Comparison of ENCODE assay signal across 1 cellular context in the genomic region with DNA sequence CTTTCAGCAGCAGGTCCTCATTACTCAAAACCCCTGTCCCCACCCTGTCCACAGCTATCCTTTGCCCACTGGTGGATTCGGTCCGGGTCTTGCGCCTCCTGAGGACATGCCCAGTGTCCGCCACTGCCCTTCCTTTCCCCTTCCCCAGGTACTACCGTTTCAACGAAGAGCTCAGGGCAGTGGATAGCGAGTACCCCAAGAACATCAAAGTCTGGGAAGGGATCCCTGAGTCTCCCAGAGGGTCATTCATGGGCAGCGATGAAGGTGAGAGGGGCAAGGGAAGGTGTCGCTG.
TF ChIP-seq lines count a peak whose summit lies in the region.

No MANE protein-coding gene starts in this region.

TF ChIP-seq in IMR-90, 13 proteins besides CTCF, POLR2A, EP300 and RAD21:
- TF ChIP-seq MAFK (IDR thresholded peaks at IDR 0.05; ENCODE audit: low read depth, low read length), result no peak
- TF ChIP-seq MXI1 (IDR thresholded peaks at IDR 0.05; ENCODE audit: borderline replicate concordance, low read depth, low read length), result no peak
- TF ChIP-seq FOS (IDR thresholded peaks at IDR 0.05; ENCODE audit: low read depth, low read length), result no peak
